8 cellular contexts compared by ENCODE assay signal in genomic region chr10:119177708-119178370, GRCh38. TPM values are rescaled to one million over a fixed set of nuclear protein-coding genes. Genes with fewer than 3 reads are reported as not detected.
A peak's percentile ranks its signal among the peaks of the same experiment; 100 is the strongest.
DNase-seq lines count a peak whose midpoint lies in the region; ATAC-seq and TF ChIP-seq lines count a peak whose summit lies in the region.

No MANE protein-coding gene starts in this region.

- H3K4me3 ChIP-seq in kidney epithelial cell (ENCODE audit: low read depth, low read length), result peak overlapping the region; percentile 81

- ATAC-seq in activated naive CD8-positive, alpha-beta T cell treated with anti-CD3 and anti-CD28 coated beads, Interleukin-2, amount 10 ng/mL, durations not matched to agents 7 days and 5 days (ENCODE audit: low read depth), result peak; percentile 21
- ATAC-seq in stimulated activated naive B cell treated with anti-CD40 and anti-IgM and Interleukin-4, amounts not matched to agents 10 μg/mL and 1 μg/mL and 100 μg/mL, for 72 hours (replicated peaks), result peak; percentile 33 to 54

- H3K36me3 Mint-ChIP-seq in IgD-negative memory B cell, result peaks cover 2% of the 10 kb centered on the region
- peaks cover 12% of the 10 kb centered on the region for H3K36me3 Mint-ChIP-seq in activated naive CD8-positive, alpha-beta T cell treated with anti-CD3 and anti-CD28 coated beads, Interleukin-2, amount 10 ng/mL, durations not matched to agents 7 days and 5 days
- H3K36me3 Mint-ChIP-seq in stimulated activated naive B cell treated with anti-CD40 and anti-IgM and Interleukin-4, amounts not matched to agents 10 μg/mL and 1 μg/mL and 100 μg/mL, for 72 hours, result peaks cover 14 to 21% of the 10 kb centered on the region in 2 donors

- peaks cover 10 to 24% (median 13%) of the 10 kb centered on the region in 3 donors for H3K4me1 Mint-ChIP-seq in IgD-negative memory B cell
- peaks cover 26% of the 10 kb centered on the region for H3K4me1 Mint-ChIP-seq in activated naive CD8-positive, alpha-beta T cell treated with anti-CD3 and anti-CD28 coated beads, Interleukin-2, amount 10 ng/mL, durations not matched to agents 7 days and 5 days
- H3K4me1 Mint-ChIP-seq in stimulated activated naive B cell treated with anti-CD40 and anti-IgM and Interleukin-4, amounts not matched to agents 10 μg/mL and 1 μg/mL and 100 μg/mL, for 72 hours, result peaks cover 11 to 12% of the 10 kb centered on the region in 2 donors

- peak overlapping the region; percentile 93 to 95 (median 94) for H3K27ac Mint-ChIP-seq in IgD-negative memory B cell
- H3K27ac Mint-ChIP-seq in activated naive CD8-positive, alpha-beta T cell treated with anti-CD3 and anti-CD28 coated beads, Interleukin-2, amount 10 ng/mL, durations not matched to agents 7 days and 5 days, result peak overlapping the region; percentile 87
- peak overlapping the region; percentile 96 for H3K27ac Mint-ChIP-seq in stimulated activated naive B cell treated with anti-CD40 and anti-IgM and Interleukin-4, amounts not matched to agents 10 μg/mL and 1 μg/mL and 100 μg/mL, for 72 hours

- H3K9me3 Mint-ChIP-seq in IgD-negative memory B cell, result no peaks in the 10 kb centered on the region
- no peaks in the 10 kb centered on the region for H3K9me3 Mint-ChIP-seq in activated naive CD8-positive, alpha-beta T cell treated with anti-CD3 and anti-CD28 coated beads, Interleukin-2, amount 10 ng/mL, durations not matched to agents 7 days and 5 days
- H3K9me3 Mint-ChIP-seq in stimulated activated naive B cell treated with anti-CD40 and anti-IgM and Interleukin-4, amounts not matched to agents 10 μg/mL and 1 μg/mL and 100 μg/mL, for 72 hours, result no peaks in the 10 kb centered on the region

- no peaks in the 10 kb centered on the region for H3K27me3 ChIP-seq in kidney epithelial cell (ENCODE audit: control insufficient read depth, insufficient read depth, low read length)

- no peaks in the 10 kb centered on the region for H3K27me3 Mint-ChIP-seq in IgD-negative memory B cell
- H3K27me3 Mint-ChIP-seq in activated naive CD8-positive, alpha-beta T cell treated with anti-CD3 and anti-CD28 coated beads, Interleukin-2, amount 10 ng/mL, durations not matched to agents 7 days and 5 days, result no peaks in the 10 kb centered on the region
- no peaks in the 10 kb centered on the region for H3K27me3 Mint-ChIP-seq in stimulated activated naive B cell treated with anti-CD40 and anti-IgM and Interleukin-4, amounts not matched to agents 10 μg/mL and 1 μg/mL and 100 μg/mL, for 72 hours

- POLR2A ChIA-PET in activated naive CD8-positive, alpha-beta T cell treated with anti-CD3 and anti-CD28 coated beads, Interleukin-2, amount 10 ng/mL, durations not matched to agents 7 days and 5 days (lab: Charles Lee), result interaction anchor here (1.2 kb wide), 1 partner anchor 29 kb away, joined by 4 read pairs; the partner anchor contains the start of gene GRK5

- no peaks in the 10 kb centered on the region for H3K36me3 ChIP-seq in kidney epithelial cell (ENCODE audit: control insufficient read depth, insufficient read depth, low read length)

- DNase-seq in NOMO-1 treated with DMSO at 0.1 percent for 48 hours (lab: John Stamatoyannopoulos, UW; ENCODE audit: unreplicated experiment) (peak; percentile 51), NOMO-1 treated with dmso at 0.1 percent for 144 hours (lab: John Stamatoyannopoulos, UW; ENCODE audit: unreplicated experiment) (no peak), kidney epithelial cell (ENCODE audit: low read depth) (no peak), dermis blood vessel endothelial cell (no peak), ureter (ENCODE audit: low spot score) (no peak)
- no peak for DNase-seq in activated naive CD8-positive, alpha-beta T cell treated with anti-CD3 and anti-CD28 coated beads, Interleukin-2, amount 10 ng/mL, durations not matched to agents 7 days and 5 days
- peak; percentile 24 for DNase-seq in stimulated activated naive B cell treated with anti-CD40 and anti-IgM and Interleukin-4, amounts not matched to agents 10 μg/mL and 1 μg/mL and 100 μg/mL, for 72 hours

- TF ChIP-seq CTCF in kidney epithelial cell (IDR thresholded peaks at IDR 0.05; ENCODE audit: insufficient read depth, low read length, poor library complexity, severe bottlenecking), result no peak

- peak overlapping the region; percentile 95 to 98 (median 96) for H3K4me3 Mint-ChIP-seq in IgD-negative memory B cell
- H3K4me3 Mint-ChIP-seq in activated naive CD8-positive, alpha-beta T cell treated with anti-CD3 and anti-CD28 coated beads, Interleukin-2, amount 10 ng/mL, durations not matched to agents 7 days and 5 days, result peak overlapping the region; percentile 93
- H3K4me3 Mint-ChIP-seq in stimulated activated naive B cell treated with anti-CD40 and anti-IgM and Interleukin-4, amounts not matched to agents 10 μg/mL and 1 μg/mL and 100 μg/mL, for 72 hours, result peak overlapping the region; percentile 94 to 99

RNA-seq across cellular contexts. Expression of gene PRDX3, which starts 0.8 kb away (rescaled TPM):
- 71.2 TPM for polyA plus RNA-seq in IgD-negative memory B cell
- total RNA-seq in activated naive CD8-positive, alpha-beta T cell treated with anti-CD3 and anti-CD28 coated beads, Interleukin-2, amount 10 ng/mL, durations not matched to agents 7 days and 5 days, result 10 to 100 TPM; 93.8 to 99.3 TPM
- total RNA-seq in kidney epithelial cell (136 and 143 TPM in 2 replicates), dermis blood vessel endothelial cell (158 and 231 TPM in 2 replicates), ureter (95.0 TPM)

RNA-seq across cellular contexts. Expression of gene SFXN4, which starts 12.3 kb away (rescaled TPM):
- 22.2 TPM for polyA plus RNA-seq in IgD-negative memory B cell
- total RNA-seq in activated naive CD8-positive, alpha-beta T cell treated with anti-CD3 and anti-CD28 coated beads, Interleukin-2, amount 10 ng/mL, durations not matched to agents 7 days and 5 days, result 10 to 100 TPM; 23.2 to 24.1 TPM
- 17.3 and 21.9 TPM in 2 replicates for total RNA-seq in kidney epithelial cell
- 9.4 and 14.6 TPM in 2 replicates for total RNA-seq in dermis blood vessel endothelial cell
- 34.5 TPM for total RNA-seq in ureter

RNA-seq across cellular contexts. Expression of gene GRK5, which starts 29.5 kb away (rescaled TPM):
- polyA plus RNA-seq in IgD-negative memory B cell, result 18.1 TPM
- 10 to 100 TPM; 19.6 to 21.8 TPM for total RNA-seq in activated naive CD8-positive, alpha-beta T cell treated with anti-CD3 and anti-CD28 coated beads, Interleukin-2, amount 10 ng/mL, durations not matched to agents 7 days and 5 days
- 2.8 and 3.8 TPM in 2 replicates for total RNA-seq in kidney epithelial cell
- 47.0 and 57.9 TPM in 2 replicates for total RNA-seq in dermis blood vessel endothelial cell
- 16.7 TPM for total RNA-seq in ureter

Comparison
In these comparisons a context has a peak if more than half of its experiments do, and no peak if none do; other contexts are left out.
1. DNase-seq: peak in NOMO-1 treated with DMSO at 0.1 percent for 48 hours (single experiment) and stimulated activated naive B cell treated with anti-CD40 and anti-IgM and Interleukin-4, amounts not matched to agents 10 μg/mL and 1 μg/mL and 100 μg/mL, for 72 hours (single experiment); none in NOMO-1 treated with dmso at 0.1 percent for 144 hours (single experiment), activated naive CD8-positive, alpha-beta T cell treated with anti-CD3 and anti-CD28 coated beads, Interleukin-2, amount 10 ng/mL, durations not matched to agents 7 days and 5 days (single experiment), kidney epithelial cell (single experiment), dermis blood vessel endothelial cell (single experiment) and ureter (single experiment).
2. Peak in every context shown above with its lines, with median percentiles within 50 percentile points of each other: H3K27ac Mint-ChIP-seq and H3K4me3 Mint-ChIP-seq.